8 cellular contexts compared by ENCODE assay signal in the genomic region with DNA sequence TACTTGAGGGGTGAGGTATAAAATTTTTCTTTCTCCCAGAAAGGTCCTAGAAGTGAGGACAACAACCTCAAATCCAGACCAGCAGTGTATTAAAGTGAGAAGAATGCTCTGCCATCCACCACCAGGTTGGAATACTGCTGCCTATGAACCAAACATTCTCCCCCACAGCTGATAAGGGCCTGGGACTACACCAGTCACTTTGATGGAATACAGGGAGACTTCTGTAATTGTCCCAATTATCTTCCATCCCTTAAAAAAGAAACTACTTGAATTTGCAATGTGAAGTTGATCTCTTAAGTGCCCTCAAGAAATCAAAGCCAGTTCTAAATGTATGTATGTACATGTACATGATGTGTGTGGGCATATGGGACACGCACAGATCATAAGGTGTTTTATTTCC. TPM values are rescaled to one million over a fixed set of nuclear protein-coding genes. Genes with fewer than 3 reads are reported as not detected.
"Had no signal": no experiment of that assay in that cellular context is flagged by ENCODE, and none has a peak within 500 bp of the region (broad histone marks: within the 10 kb centered on the region; RNA-seq: fewer than 3 reads in every experiment).

No MANE protein-coding gene starts in this region.

- H3K27ac ChIP-seq: psoas muscle, tibial nerve, vagina had no signal

- H3K4me3 ChIP-seq: psoas muscle, tibial nerve, vagina had no signal

- DNase-seq: activated naive CD8-positive, alpha-beta T cell treated with anti-CD3 and anti-CD28 coated beads for 36 hours; hippocampal formation; psoas muscle; stimulated activated naive CD4-positive, alpha-beta T cell had no signal

- H3K36me3 ChIP-seq: tibial nerve, vagina had no signal

- H3K4me1 ChIP-seq: psoas muscle had no signal

- H3K9me3 ChIP-seq: psoas muscle, tibial nerve, vagina had no signal

RNA-seq across cellular contexts. Expression of a gene that starts 3.0 kb away (rescaled TPM):
- polyA plus RNA-seq: keratinocyte, neural cell, psoas muscle had no signal
